Comparison of ENCODE assay signal across 8 cellular contexts in genomic region chrX:2609431-2610238, GRCh38.
DNase-seq lines count a peak whose midpoint lies in the region; ATAC-seq and TF ChIP-seq lines count a peak whose summit lies in the region.

No MANE protein-coding gene starts in this region.

- peaks cover 0 to 18% (median 0%) of the 10 kb centered on the region in 11 experiments; a peak in 5 of 22 replicates for H4K20me1 ChIP-seq in BLaER1 treated with 17β-estradiol and CSF1 and Interleukin-3, amounts not matched to agents 10 nM and 100 nM

- H3K36me3 ChIP-seq in BLaER1 treated with 17β-estradiol and CSF1 and Interleukin-3, amounts not matched to agents 10 nM and 100 nM, result peaks cover 20 to 32% (median 27%) of the 10 kb centered on the region in 11 experiments; a peak in 21 of 22 replicates
- H3K36me3 ChIP-seq in RWPE2 (ENCODE audit: low read depth) (peaks cover 24% of the 10 kb centered on the region), gastrocnemius medialis (no peaks in the 10 kb centered on the region)

- in situ Hi-C loops in gastrocnemius medialis (cut with MboI; ENCODE audit: low sequenced_read_pairs in 4 of 4), result loop anchor here (25.0 kb wide), 2 partner anchors 272 to 1147 kb away; partner anchors contain the start of gene ASMTL (in 4 of the 4)

- peak overlapping the region; percentile 79 to 98 (median 84) for H3K4me3 ChIP-seq in BLaER1 treated with 17β-estradiol and CSF1 and Interleukin-3, amounts not matched to agents 10 nM and 100 nM
- H3K4me3 ChIP-seq in RWPE2 (ENCODE audit: severe bottlenecking) (peak overlapping the region; percentile 69), foreskin fibroblast (ENCODE audit: low read depth in 1 of 2, low read length in 2 of 2) (peak overlapping the region; percentile 81 to 82), gastrocnemius medialis (peak overlapping the region; percentile 70 to 97 (median 77))

- no peaks in the 10 kb centered on the region for H3K27me3 ChIP-seq in BLaER1 treated with 17β-estradiol and CSF1 and Interleukin-3, amounts not matched to agents 10 nM and 100 nM
- no peaks in the 10 kb centered on the region for H3K27me3 ChIP-seq in RWPE2 (ENCODE audit: insufficient read depth, poor library complexity, severe bottlenecking)
- H3K27me3 ChIP-seq in gastrocnemius medialis, result no peaks in the 10 kb centered on the region

- H3K9ac ChIP-seq in BLaER1 treated with 17β-estradiol and CSF1 and Interleukin-3, amounts not matched to agents 10 nM and 100 nM, result peak overlapping the region; percentile 79 to 95 (median 86)

- ATAC-seq in GM21717 (IDR thresholded peaks at IDR 0.05; ENCODE audit: unreplicated experiment), result peak; percentile 36
- peak; percentile 22 for ATAC-seq in RWPE2 (ENCODE audit: low read depth)
- ATAC-seq in gastrocnemius medialis, result peak; percentile 23 to 33

- peak overlapping the region; percentile 39 to 88 (median 81); a peak in 21 of 22 replicates for H3K27ac ChIP-seq in BLaER1 treated with 17β-estradiol and CSF1 and Interleukin-3, amounts not matched to agents 10 nM and 100 nM
- H3K27ac ChIP-seq in RWPE2 (ENCODE audit: poor library complexity, severe bottlenecking) (peak overlapping the region; percentile 53), gastrocnemius medialis (peak overlapping the region; percentile 74 to 84 (median 80))

- H3K4me2 ChIP-seq in BLaER1 treated with 17β-estradiol and CSF1 and Interleukin-3, amounts not matched to agents 10 nM and 100 nM, result peak overlapping the region; percentile 77 to 98 (median 92)

- peaks cover 0 to 7% (median 0%) of the 10 kb centered on the region in 11 experiments; a peak in 3 of 22 replicates for H3K9me3 ChIP-seq in BLaER1 treated with 17β-estradiol and CSF1 and Interleukin-3, amounts not matched to agents 10 nM and 100 nM (replicated peaks in 1 of 11)
- no peaks in the 10 kb centered on the region for H3K9me3 ChIP-seq in RWPE2 (ENCODE audit: severe bottlenecking)
- no peaks in the 10 kb centered on the region for H3K9me3 ChIP-seq in gastrocnemius medialis

- no peak for DNase-seq in RWPE2 (ENCODE audit: low spot score)
- DNase-seq in foreskin fibroblast, result peak in 1 of 2 donors; percentile 54
- no peak for DNase-seq in gastrocnemius medialis
- DNase-seq in NCI-H526 treated with DMSO at 0.1 percent for 48 hours (lab: John Stamatoyannopoulos, UW), result no peak
- no peak for DNase-seq in NCI-H1436 (lab: John Stamatoyannopoulos, UW)
- no peak for DNase-seq in COLO668 (lab: John Stamatoyannopoulos, UW; ENCODE audit: unreplicated experiment)

- TF ChIP-seq CTCF in RWPE2 (IDR thresholded peaks at IDR 0.05; ENCODE audit: poor library complexity, severe bottlenecking) (peak; percentile 36), foreskin fibroblast (IDR thresholded peaks at IDR 0.05; ENCODE audit: low read depth, low read length) (no peak), gastrocnemius medialis (IDR thresholded peaks at IDR 0.05 in 4 of 5, conservative IDR thresholded peaks at IDR 0.05 in 1 of 5) (peak in 1 of 5 experiments; percentile 35)

- H3K4me1 ChIP-seq in BLaER1 treated with 17β-estradiol and CSF1 and Interleukin-3, amounts not matched to agents 10 nM and 100 nM, result peaks cover 38 to 57% (median 47%) of the 10 kb centered on the region in 10 experiments
- H3K4me1 ChIP-seq in RWPE2 (ENCODE audit: insufficient read depth, poor library complexity, severe bottlenecking) (peaks cover 5% of the 10 kb centered on the region), gastrocnemius medialis (peaks cover 5 to 7% of the 10 kb centered on the region in 2 donors)

- no peak for TF ChIP-seq POLR2A in gastrocnemius medialis (IDR thresholded peaks at IDR 0.05)

- intact Hi-C loops in gastrocnemius medialis (cut with DNase I; ENCODE audit: low total_unique reads), result loop anchor here (1.0 to 10.0 kb wide), 3 partner anchors 1156 to 1615 kb away; partner anchors contain the start of gene SLC25A6
